ENCODE assay signal across 9 cellular contexts in genomic region chr1:175317309-175317708, GRCh38.
DNase-seq lines count a peak whose midpoint lies in the region; ATAC-seq and TF ChIP-seq lines count a peak whose summit lies in the region.
"Had no signal": no experiment of that assay in that cellular context is flagged by ENCODE, and none has a peak within 500 bp of the region (broad histone marks: within the 10 kb centered on the region; RNA-seq: fewer than 3 reads in every experiment).

No MANE protein-coding gene starts in this region.

- no peaks in the 10 kb centered on the region for H3K9me2 ChIP-seq in SK-N-SH

- H3K9ac ChIP-seq in SK-N-SH (no peak overlapping the region), fibroblast of lung (ENCODE audit: insufficient read depth, low read length) (no peak overlapping the region)

- no peak for DNase-seq in SK-N-SH
- no peak for DNase-seq in Panc1 (ENCODE audit: low read depth, low spot score)
- peak in 1 of 2 donors; percentile 3 for DNase-seq in fibroblast of lung (ENCODE audit: low read depth in 2 of 2)
- peak; percentile 4 for DNase-seq in stimulated activated CD8-positive, alpha-beta memory T cell treated with anti-CD3 and anti-CD28 coated beads, Interleukin-15, amount 100 ng/mL, for 1 hour (ENCODE audit: low read depth)
- no peak for DNase-seq in NCI-H2081 (lab: John Stamatoyannopoulos, UW)
- no peak for DNase-seq in T1000 (lab: John Stamatoyannopoulos, UW)
- no peak for DNase-seq in NCI-H1105 treated with DMSO at 0.1 percent for 48 hours (lab: John Stamatoyannopoulos, UW)
- DNase-seq: activated gamma-delta T cell had no signal

- H3K36me3 ChIP-seq in SK-N-SH (replicated peaks in 1 of 2; ENCODE audit: control insufficient read depth in 1 of 2, insufficient read depth in 2 of 2, low read length in 1 of 2) (no peaks in the 10 kb centered on the region), Panc1 (ENCODE audit: control insufficient read depth, insufficient read depth, low read length) (no peaks in the 10 kb centered on the region), fibroblast of lung (ENCODE audit: control insufficient read depth, insufficient read depth, low read length) (no peaks in the 10 kb centered on the region)

- no TSS peak for BruUV-seq in Panc1 (replicated peaks; lab: Mats Ljungman, UMichigan)

- H3K79me2 ChIP-seq in SK-N-SH (ENCODE audit: insufficient read depth) (no peaks in the 10 kb centered on the region), fibroblast of lung (ENCODE audit: control insufficient read depth, insufficient read depth, low read length) (no peaks in the 10 kb centered on the region)

- no peak for TF ChIP-seq RAD21 in SK-N-SH (IDR thresholded peaks at IDR 0.05; ENCODE audit: low read length)

- H4K20me1 ChIP-seq in SK-N-SH (ENCODE audit: insufficient read depth) (no peaks in the 10 kb centered on the region), fibroblast of lung (ENCODE audit: control insufficient read depth, extremely low read depth, insufficient read depth, low read length) (no peaks in the 10 kb centered on the region)

- CTCF ChIA-PET in SK-N-SH (lab: Yijun Ruan, JAX) (interaction anchor here (0.9 to 12.3 kb wide), 14 partner anchors 10 to 288 kb away, joined by 3 to 281 read pairs (median 4); no protein-coding TSS in a partner anchor), Panc1 (lab: Charles Lee) (interaction anchor here (0.6 kb wide), 2 partner anchors 192 to 464 kb away, joined by 4 to 6 read pairs; no protein-coding TSS in a partner anchor)

- H3K27ac ChIP-seq in SK-N-SH (ENCODE audit: low read depth in 2 of 2, low read length in 1 of 2) (no peak overlapping the region), Panc1 (ENCODE audit: low read length) (no peak overlapping the region), fibroblast of lung (ENCODE audit: insufficient read depth, low read length) (no peak overlapping the region)

- TF ChIP-seq CTCF in SK-N-SH (IDR thresholded peaks at IDR 0.05) (peak; percentile 33), Panc1 (IDR thresholded peaks at IDR 0.05) (peak; percentile 49), fibroblast of lung (conservative IDR thresholded peaks at IDR 0.05 in 1 of 2, IDR thresholded peaks at IDR 0.05 in 1 of 2; ENCODE audit: low read depth in 1 of 2, low read length in 2 of 2) (peak; percentile 12 to 20)

- H2AFZ ChIP-seq in SK-N-SH (ENCODE audit: low read depth): no peak overlapping the region
- no peak overlapping the region for H2AFZ ChIP-seq in fibroblast of lung (ENCODE audit: low read length)

- intact Hi-C loops in Panc1 (cut with micrococcal nuclease; ENCODE audit: unreplicated experiment): no loop called here

- H3K4me2 ChIP-seq in SK-N-SH: no peak overlapping the region
- H3K4me2 ChIP-seq in fibroblast of lung (ENCODE audit: extremely low read depth, insufficient read depth, low read length): no peak overlapping the region

- POLR2A ChIA-PET in SK-N-SH (lab: Yijun Ruan, JAX): no interaction called here
- POLR2A ChIA-PET in Panc1 (lab: Charles Lee): no interaction called here

- TF ChIP-seq EP300 in SK-N-SH (IDR thresholded peaks at IDR 0.05; ENCODE audit: borderline replicate concordance in 1 of 2, low read depth in 1 of 2, low read length in 1 of 2): no peak

- H3K4me3 ChIP-seq in SK-N-SH (ENCODE audit: low read depth in 2 of 2, low read length in 1 of 2) (no peak overlapping the region), Panc1 (ENCODE audit: low read depth in 2 of 2, low read length in 2 of 2) (no peak overlapping the region), fibroblast of lung (replicated peaks in 1 of 4; ENCODE audit: control extremely low read depth in 1 of 4, insufficient read depth in 1 of 4, low read depth in 3 of 4, low read length in 4 of 4) (no peak overlapping the region)

- H3F3A ChIP-seq in SK-N-SH (replicated peaks; ENCODE audit: insufficient read depth): no peaks in the 10 kb centered on the region

- ATAC-seq in SK-N-SH treated with all-trans-retinoic acid at 6 μM for 48 hours (no peak), Panc1 (no peak)

- in situ Hi-C loops in Panc1 (cut with HindIII; ENCODE audit: low pct_unique_long_range_greater_than_20kb, low sequenced_read_pairs): no loop called here

- no peaks in the 10 kb centered on the region for H3K9me3 ChIP-seq in SK-N-SH
- no peaks in the 10 kb centered on the region for H3K9me3 ChIP-seq in Panc1 (ENCODE audit: control insufficient read depth, insufficient read depth, low read depth, low read length)
- H3K9me3 ChIP-seq in fibroblast of lung (ENCODE audit: control insufficient read depth, insufficient read depth, low read depth, low read length): no peaks in the 10 kb centered on the region

- peaks cover 0 to 8% of the 10 kb centered on the region in 2 experiments; a peak in 1 of 4 replicates for H3K4me1 ChIP-seq in SK-N-SH (ENCODE audit: control insufficient read depth in 1 of 2, insufficient read depth in 2 of 2, low read depth in 1 of 2, low read length in 1 of 2)
- H3K4me1 ChIP-seq in Panc1 (ENCODE audit: control insufficient read depth, insufficient read depth, low read length): no peaks in the 10 kb centered on the region
- no peaks in the 10 kb centered on the region for H3K4me1 ChIP-seq in fibroblast of lung (ENCODE audit: control insufficient read depth, extremely low read depth, insufficient read depth, low read length)

- no peaks in the 10 kb centered on the region for H3K27me3 ChIP-seq in SK-N-SH (ENCODE audit: insufficient read depth)
- H3K27me3 ChIP-seq in Panc1 (ENCODE audit: control insufficient read depth, insufficient read depth, low read length): peaks cover 3% of the 10 kb centered on the region; the same call in 1 of the 2 replicates
- no peaks in the 10 kb centered on the region for H3K27me3 ChIP-seq in fibroblast of lung (ENCODE audit: control insufficient read depth, insufficient read depth, low read length)

TF ChIP-seq in SK-N-SH, 30 proteins besides CTCF, POLR2A, EP300 and RAD21:
- no peak for TF ChIP-seq FOXJ3 (CRISPR knock-in tag; IDR thresholded peaks at IDR 0.05)
- TF ChIP-seq GABPA (IDR thresholded peaks at IDR 0.05; ENCODE audit: low read depth): no peak
- no peak for TF ChIP-seq FOSL2 (IDR thresholded peaks at IDR 0.05; ENCODE audit: borderline replicate concordance, low read depth)
- TF ChIP-seq NFIC (IDR thresholded peaks at IDR 0.05; ENCODE audit: borderline replicate concordance): no peak
- TF ChIP-seq GATA2 (CRISPR knock-in tag; IDR thresholded peaks at IDR 0.05): no peak
- no peak for TF ChIP-seq ELF1 (IDR thresholded peaks at IDR 0.05)
- no peak for TF ChIP-seq ZBTB33 (IDR thresholded peaks at IDR 0.05; ENCODE audit: borderline replicate concordance, low read depth)

TF ChIP-seq in SK-N-SH treated with all-trans-retinoic acid at 6 μM for 48 hours, 23 proteins besides CTCF, POLR2A, EP300 and RAD21:
- no peak for TF ChIP-seq ZFP30 (CRISPR knock-in tag; IDR thresholded peaks at IDR 0.05)
- no peak for TF ChIP-seq ARNTL (CRISPR knock-in tag; IDR thresholded peaks at IDR 0.05; ENCODE audit: borderline replicate concordance, low read depth)
- TF ChIP-seq TSHZ2 (CRISPR knock-in tag; IDR thresholded peaks at IDR 0.05): no peak
- TF ChIP-seq CREB5 (CRISPR knock-in tag; IDR thresholded peaks at IDR 0.05; ENCODE audit: low read depth): no peak
- no peak for TF ChIP-seq CSRNP3 (CRISPR knock-in tag; IDR thresholded peaks at IDR 0.05)
